ENCODE assay signal across 10 cellular contexts in the genomic region with DNA sequence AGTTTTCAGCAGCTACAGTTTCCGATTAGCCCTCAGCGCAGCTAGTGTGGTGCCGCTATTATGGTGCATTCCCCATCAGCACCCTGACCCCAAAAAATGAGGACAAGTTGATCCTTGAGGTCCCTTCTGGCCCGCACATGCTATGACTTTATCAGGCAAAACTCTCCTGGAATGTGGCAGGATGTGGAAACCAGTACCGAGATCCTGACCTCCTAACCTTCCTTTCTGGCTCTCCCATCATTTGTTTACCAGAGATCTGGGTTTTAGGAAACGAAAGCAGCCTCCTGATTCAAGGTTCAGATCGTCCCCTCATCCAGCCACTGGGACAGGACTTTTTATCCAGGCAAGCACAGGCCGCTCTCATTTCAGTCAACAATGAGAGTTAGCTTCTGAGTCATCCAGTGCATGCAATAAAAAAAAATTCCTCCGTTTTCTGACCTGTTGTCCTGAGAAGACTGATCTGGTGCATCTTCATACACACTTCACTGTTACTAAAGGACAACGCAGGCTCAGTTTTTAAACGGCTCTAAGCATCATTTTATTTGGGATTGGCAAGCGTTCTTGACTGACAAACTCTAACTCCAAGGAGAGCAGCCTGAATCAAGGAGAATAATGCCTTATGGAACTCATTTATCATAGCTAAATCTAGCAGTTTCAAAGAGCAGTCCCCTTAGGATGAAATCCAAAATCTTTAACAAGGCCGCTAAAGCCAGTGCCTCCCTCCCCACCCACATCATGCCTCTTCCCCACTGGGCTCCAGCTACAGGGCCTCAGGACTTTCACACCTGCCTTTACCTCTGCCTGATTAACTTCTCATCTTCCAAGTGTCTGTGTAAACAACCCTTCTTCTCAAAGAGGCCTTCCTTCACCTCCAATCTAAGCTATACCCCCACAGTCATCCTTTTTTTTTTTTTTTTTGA. TPM values are rescaled to one million over a fixed set of nuclear protein-coding genes. Genes with fewer than 3 reads are reported as not detected.
DNase-seq lines count a peak whose midpoint lies in the region; ATAC-seq and TF ChIP-seq lines count a peak whose summit lies in the region.
"Had no signal": no experiment of that assay in that cellular context is flagged by ENCODE, and none has a peak within 500 bp of the region (broad histone marks: within the 10 kb centered on the region; RNA-seq: fewer than 3 reads in every experiment).

No MANE protein-coding gene starts in this region.

- peaks cover 10% of the 10 kb centered on the region for H3K36me3 Mint-ChIP-seq in chondrocyte (ENCODE audit: low read depth)
- no peaks in the 10 kb centered on the region for H3K36me3 Mint-ChIP-seq in activated T-cell treated with anti-CD3 and anti-CD28 coated beads, Interleukin-2, amount 50 U/mL, for 4 hours (ENCODE audit: insufficient read depth)

- intact Hi-C loops in tibial artery (cut with DNase I; ENCODE audit: low total_unique reads) = no loop called here

- H3K4me3 ChIP-seq in liver (ENCODE audit: low read depth in 1 of 3, low read length in 3 of 3) (no peak overlapping the region), tibial artery (peak overlapping the region; percentile 22 to 28)

- TF ChIP-seq CTCF in chondrocyte (IDR thresholded peaks at IDR 0.05) = no peak
- TF ChIP-seq CTCF in liver (IDR thresholded peaks at IDR 0.05; ENCODE audit: low read depth, low read length, missing input control) = no peak
- no peak for TF ChIP-seq CTCF in tibial artery (IDR thresholded peaks at IDR 0.05)

- H3K4me1 Mint-ChIP-seq in chondrocyte (ENCODE audit: low read depth) = peaks cover 55% of the 10 kb centered on the region
- H3K4me1 Mint-ChIP-seq in activated T-cell treated with anti-CD3 and anti-CD28 coated beads, Interleukin-2, amount 50 U/mL, for 4 hours (ENCODE audit: low read depth) = no peaks in the 10 kb centered on the region

- H3K27ac ChIP-seq in liver (ENCODE audit: low read depth in 1 of 2, low read length in 2 of 2) (peak overlapping the region; percentile 92 to 98), tibial artery (peak overlapping the region; percentile 75 to 81)

- H3K27me3 ChIP-seq in liver (ENCODE audit: control insufficient read depth in 4 of 4, insufficient read depth in 4 of 4, low read length in 3 of 4) (no peaks in the 10 kb centered on the region), tibial artery (no peaks in the 10 kb centered on the region)

- DNase-seq in HT-29 (ENCODE audit: low spot score) = peak; percentile 75
- DNase-seq in chondrocyte (ENCODE audit: low spot score) = no peak
- DNase-seq in tibial artery = peak; percentile 79 to 83
- DNase-seq in activated T-cell treated with anti-CD3 and anti-CD28 coated beads, Interleukin-2, amount 50 U/mL, for 4 hours = no peak
- DNase-seq in NCI-H2171 (lab: John Stamatoyannopoulos, UW) = no peak
- no peak for DNase-seq in NCI-H128 (lab: John Stamatoyannopoulos, UW; ENCODE audit: unreplicated experiment)
- DNase-seq in stimulated activated CD4-positive, alpha-beta T cell treated with anti-CD3 and anti-CD28 coated beads, Interleukin-2, amount 100 ng/mL, for 24 hours = no peak
- DNase-seq: central memory CD4-positive, alpha-beta T cell; T-helper 1 cell had no signal

- H3K36me3 ChIP-seq in liver (ENCODE audit: control insufficient read depth in 4 of 4, insufficient read depth in 3 of 4, low read depth in 1 of 4, low read length in 3 of 4) (peaks cover under 1 to 4% (median 2%) of the 10 kb centered on the region in 4 donors), tibial artery (peaks cover 0 to 23% (median 8%) of the 10 kb centered on the region in 3 donors)

- peak overlapping the region; percentile 49 to 81 for H3K9ac ChIP-seq in liver (ENCODE audit: low read depth in 1 of 2, low read length in 2 of 2)

- peak overlapping the region; percentile 98 for H3K27ac Mint-ChIP-seq in chondrocyte (ENCODE audit: unreplicated experiment)

- H3K9me3 ChIP-seq in liver (ENCODE audit: control insufficient read depth in 4 of 4, low read length in 3 of 4) (no peaks in the 10 kb centered on the region), tibial artery (no peaks in the 10 kb centered on the region)

- no peaks in the 10 kb centered on the region for H3K9me3 Mint-ChIP-seq in chondrocyte (ENCODE audit: low read depth)
- H3K9me3 Mint-ChIP-seq in activated T-cell treated with anti-CD3 and anti-CD28 coated beads, Interleukin-2, amount 50 U/mL, for 4 hours = no peaks in the 10 kb centered on the region

- H3K4me3 Mint-ChIP-seq in chondrocyte (ENCODE audit: unreplicated experiment) = peak overlapping the region; percentile 56
- H3K4me3 Mint-ChIP-seq in activated T-cell treated with anti-CD3 and anti-CD28 coated beads, Interleukin-2, amount 50 U/mL, for 4 hours = no peak overlapping the region

- H3K4me1 ChIP-seq in liver (ENCODE audit: control insufficient read depth in 4 of 4, insufficient read depth in 4 of 4, low read length in 3 of 4) (peaks cover 13 to 26% (median 20%) of the 10 kb centered on the region in 4 donors), tibial artery (peaks cover 0 to 72% (median 57%) of the 10 kb centered on the region in 4 donors)

- peak; percentile 53 to 64 for TF ChIP-seq RAD21 in liver (IDR thresholded peaks at IDR 0.05)

- H3K27me3 Mint-ChIP-seq in chondrocyte (ENCODE audit: low read depth) = no peaks in the 10 kb centered on the region
- H3K27me3 Mint-ChIP-seq in activated T-cell treated with anti-CD3 and anti-CD28 coated beads, Interleukin-2, amount 50 U/mL, for 4 hours (ENCODE audit: low read depth) = no peaks in the 10 kb centered on the region

- 33% methylated on average over 13 of the region's 13 CpGs for WGBS in liver

- ATAC-seq in activated T-cell treated with anti-CD3 and anti-CD28 coated beads, Interleukin-2, amount 50 U/mL, for 4 hours = no peak

TF ChIP-seq in liver, 16 proteins besides CTCF, POLR2A, EP300 and RAD21 (continues in another document):
- TF ChIP-seq, protein P1, sequence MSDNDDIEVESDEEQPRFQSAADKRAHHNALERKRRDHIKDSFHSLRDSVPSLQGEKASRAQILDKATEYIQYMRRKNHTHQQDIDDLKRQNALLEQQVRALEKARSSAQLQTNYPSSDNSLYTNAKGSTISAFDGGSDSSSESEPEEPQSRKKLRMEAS (IDR thresholded peaks at IDR 0.05) = peak; percentile 85
- TF ChIP-seq HNF4A (conservative IDR thresholded peaks at IDR 0.05) (peak; percentile 88 to 90), JUND (IDR thresholded peaks at IDR 0.05) (peak; percentile 99), YY1 (IDR thresholded peaks at IDR 0.05) (peak; percentile 77), FOXA2 (IDR thresholded peaks at IDR 0.05) (peak; percentile 84), SP1 (IDR thresholded peaks at IDR 0.05) (peak; percentile 92), NR2F2 (IDR thresholded peaks at IDR 0.05) (peak; percentile 100), GABPA (IDR thresholded peaks at IDR 0.05 in 1 of 2, conservative IDR thresholded peaks at IDR 0.05 in 1 of 2) (peak in 1 of 2 donors; percentile 73), RXRA (IDR thresholded peaks at IDR 0.05) (peak; percentile 94), FOXA1 (IDR thresholded peaks at IDR 0.05) (peak; percentile 81)
- TF ChIP-seq, protein P2, sequence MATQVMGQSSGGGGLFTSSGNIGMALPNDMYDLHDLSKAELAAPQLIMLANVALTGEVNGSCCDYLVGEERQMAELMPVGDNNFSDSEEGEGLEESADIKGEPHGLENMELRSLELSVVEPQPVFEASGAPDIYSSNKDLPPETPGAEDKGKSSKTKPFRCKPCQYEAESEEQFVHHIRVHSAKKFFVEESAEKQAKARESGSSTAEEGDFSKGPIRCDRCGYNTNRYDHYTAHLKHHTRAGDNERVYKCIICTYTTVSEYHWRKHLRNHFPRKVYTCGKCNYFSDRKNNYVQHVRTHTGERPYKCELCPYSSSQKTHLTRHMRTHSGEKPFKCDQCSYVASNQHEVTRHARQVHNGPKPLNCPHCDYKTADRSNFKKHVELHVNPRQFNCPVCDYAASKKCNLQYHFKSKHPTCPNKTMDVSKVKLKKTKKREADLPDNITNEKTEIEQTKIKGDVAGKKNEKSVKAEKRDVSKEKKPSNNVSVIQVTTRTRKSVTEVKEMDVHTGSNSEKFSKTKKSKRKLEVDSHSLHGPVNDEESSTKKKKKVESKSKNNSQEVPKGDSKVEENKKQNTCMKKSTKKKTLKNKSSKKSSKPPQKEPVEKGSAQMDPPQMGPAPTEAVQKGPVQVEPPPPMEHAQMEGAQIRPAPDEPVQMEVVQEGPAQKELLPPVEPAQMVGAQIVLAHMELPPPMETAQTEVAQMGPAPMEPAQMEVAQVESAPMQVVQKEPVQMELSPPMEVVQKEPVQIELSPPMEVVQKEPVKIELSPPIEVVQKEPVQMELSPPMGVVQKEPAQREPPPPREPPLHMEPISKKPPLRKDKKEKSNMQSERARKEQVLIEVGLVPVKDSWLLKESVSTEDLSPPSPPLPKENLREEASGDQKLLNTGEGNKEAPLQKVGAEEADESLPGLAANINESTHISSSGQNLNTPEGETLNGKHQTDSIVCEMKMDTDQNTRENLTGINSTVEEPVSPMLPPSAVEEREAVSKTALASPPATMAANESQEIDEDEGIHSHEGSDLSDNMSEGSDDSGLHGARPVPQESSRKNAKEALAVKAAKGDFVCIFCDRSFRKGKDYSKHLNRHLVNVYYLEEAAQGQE (IDR thresholded peaks at IDR 0.05) = peak; percentile 83
- TF ChIP-seq, protein P3, sequence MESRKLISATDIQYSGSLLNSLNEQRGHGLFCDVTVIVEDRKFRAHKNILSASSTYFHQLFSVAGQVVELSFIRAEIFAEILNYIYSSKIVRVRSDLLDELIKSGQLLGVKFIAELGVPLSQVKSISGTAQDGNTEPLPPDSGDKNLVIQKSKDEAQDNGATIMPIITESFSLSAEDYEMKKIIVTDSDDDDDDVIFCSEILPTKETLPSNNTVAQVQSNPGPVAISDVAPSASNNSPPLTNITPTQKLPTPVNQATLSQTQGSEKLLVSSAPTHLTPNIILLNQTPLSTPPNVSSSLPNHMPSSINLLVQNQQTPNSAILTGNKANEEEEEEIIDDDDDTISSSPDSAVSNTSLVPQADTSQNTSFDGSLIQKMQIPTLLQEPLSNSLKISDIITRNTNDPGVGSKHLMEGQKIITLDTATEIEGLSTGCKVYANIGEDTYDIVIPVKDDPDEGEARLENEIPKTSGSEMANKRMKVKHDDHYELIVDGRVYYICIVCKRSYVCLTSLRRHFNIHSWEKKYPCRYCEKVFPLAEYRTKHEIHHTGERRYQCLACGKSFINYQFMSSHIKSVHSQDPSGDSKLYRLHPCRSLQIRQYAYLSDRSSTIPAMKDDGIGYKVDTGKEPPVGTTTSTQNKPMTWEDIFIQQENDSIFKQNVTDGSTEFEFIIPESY (IDR thresholded peaks at IDR 0.05) = peak; percentile 72
- TF ChIP-seq, protein P4, sequence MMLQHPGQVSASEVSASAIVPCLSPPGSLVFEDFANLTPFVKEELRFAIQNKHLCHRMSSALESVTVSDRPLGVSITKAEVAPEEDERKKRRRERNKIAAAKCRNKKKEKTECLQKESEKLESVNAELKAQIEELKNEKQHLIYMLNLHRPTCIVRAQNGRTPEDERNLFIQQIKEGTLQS (IDR thresholded peaks at IDR 0.05) = peak; percentile 96

RNA-seq across cellular contexts. Expression of a gene that starts 17.1 kb away (rescaled TPM):
- total RNA-seq in HT-29 (2014; rRNA removed; shearing (Covaris generic)) = 20.0 and 25.3 TPM in 2 replicates
- total RNA-seq in chondrocyte = 94.1 to 113 TPM (median 110 TPM) in 3 replicates
- total RNA-seq in liver = 10 to 100 TPM; 16.8 to 22.3 TPM
- 10 to 100 TPM; 66.7 to 73.4 TPM for polyA plus RNA-seq in liver
- 1 to 10 TPM in 2 of 3 donors, under 1 TPM in 1; 0.66 to 2.8 (median 1.2) TPM for total RNA-seq in activated T-cell treated with anti-CD3 and anti-CD28 coated beads, Interleukin-2, amount 50 U/mL, for 4 hours

Comparison
In these comparisons a context has a peak if more than half of its experiments do, and no peak if none do; other contexts are left out.
1. DNase-seq: peak in HT-29 (single experiment) and tibial artery (2 of 2); none in chondrocyte (single experiment), activated T-cell treated with anti-CD3 and anti-CD28 coated beads, Interleukin-2, amount 50 U/mL, for 4 hours (single experiment), NCI-H2171 (single experiment), NCI-H128 (single experiment) and stimulated activated CD4-positive, alpha-beta T cell treated with anti-CD3 and anti-CD28 coated beads, Interleukin-2, amount 100 ng/mL, for 24 hours (0 of 2).
2. H3K4me3 ChIP-seq: peak in tibial artery (2 of 2); none in liver (0 of 3).